In genomic region chr1:35718492-35719336, GRCh38 we compare ENCODE assay signal across 8 cellular contexts. TPM values are rescaled to one million over a fixed set of nuclear protein-coding genes. Genes with fewer than 3 reads are reported as not detected.
DNase-seq lines count a peak whose midpoint lies in the region; ATAC-seq and TF ChIP-seq lines count a peak whose summit lies in the region.

TSS of gene C1orf216 (minus strand) at chr1:35718884. CDS start at chr1:35716321, 2,563 bp downstream.

- no peaks in the 10 kb centered on the region for H3K36me3 ChIP-seq in effector memory CD4-positive, alpha-beta T cell (ENCODE audit: control insufficient read depth, insufficient read depth, low read length)
- H3K36me3 ChIP-seq in mesenchymal stem cell (ENCODE audit: control insufficient read depth in 1 of 2, insufficient read depth in 2 of 2, low read depth in 1 of 2, low read length in 2 of 2) = peaks cover 21 to 24% of the 10 kb centered on the region in 2 experiments

- 2% methylated on average over 74 of the region's 76 CpGs for WGBS in mesenchymal stem cell

- H3K18ac ChIP-seq in mesenchymal stem cell (ENCODE audit: low read depth in 1 of 2, low read length in 2 of 2) = peak within 1 kb of the TSS; percentile 93 to 97

- DNase-seq in GM10266 (ENCODE audit: extremely low spot score) = peak; percentile 83
- DNase-seq in NCI-H526 treated with DMSO at 0.1 percent for 48 hours (lab: John Stamatoyannopoulos, UW) = peak; percentile 44
- peak; percentile 64 to 73 for DNase-seq in activated CD8-positive, alpha-beta memory T cell treated with anti-CD3 and anti-CD28 coated beads for 4 hours (ENCODE audit: low read depth in 2 of 2)
- DNase-seq in effector memory CD4-positive, alpha-beta T cell = peak; percentile 43 to 71 (median 60)
- DNase-seq in mesenchymal stem cell = peak; percentile 86
- peak; percentile 61 for DNase-seq in stimulated activated CD8-positive, alpha-beta memory T cell treated with anti-CD3 and anti-CD28 coated beads, Interleukin-12 subunit alpha, Interleukin-12 subunit beta, amount 100 ng/mL, for 24 hours (ENCODE audit: extremely low read depth)

- H2AFZ ChIP-seq in mesenchymal stem cell (ENCODE audit: low read depth, low read length) = peak within 1 kb of the TSS; percentile 87

- H3K79me1 ChIP-seq in mesenchymal stem cell (replicated peaks; ENCODE audit: low read length, poor library complexity, severe bottlenecking) = peaks cover 20% of the 10 kb centered on the region

- peak; percentile 76 for ATAC-seq in HG02678 (IDR thresholded peaks at IDR 0.05; ENCODE audit: unreplicated experiment)
- ATAC-seq in GM18868 (IDR thresholded peaks at IDR 0.05; ENCODE audit: unreplicated experiment) = no peak

- peak within 1 kb of the TSS; percentile 61 for H2BK5ac ChIP-seq in mesenchymal stem cell (ENCODE audit: low read depth, low read length, poor library complexity, severe bottlenecking)

- no peaks in the 10 kb centered on the region for H3K9me3 ChIP-seq in effector memory CD4-positive, alpha-beta T cell (ENCODE audit: control insufficient read depth, low read length)
- no peaks in the 10 kb centered on the region for H3K9me3 ChIP-seq in mesenchymal stem cell (ENCODE audit: control insufficient read depth, low read length)

- H3K14ac ChIP-seq in mesenchymal stem cell (ENCODE audit: low read length in 2 of 2) = peak within 1 kb of the TSS in 1 of 2 experiments; percentile 94

- H2AK5ac ChIP-seq in mesenchymal stem cell (ENCODE audit: low read length, severe bottlenecking) = no peak within 1 kb of the TSS

- peak within 1 kb of the TSS; percentile 87 for H2BK120ac ChIP-seq in mesenchymal stem cell (ENCODE audit: low read depth, low read length)

- no peak for TF ChIP-seq CTCF in GM10266 (IDR thresholded peaks at IDR 0.05; ENCODE audit: control insufficient read depth, insufficient read depth, low read depth, missing control alignments)

- no peaks in the 10 kb centered on the region for H3K27me3 ChIP-seq in effector memory CD4-positive, alpha-beta T cell (replicated peaks; ENCODE audit: control insufficient read depth, insufficient read depth, low read length, poor library complexity, severe bottlenecking)
- no peaks in the 10 kb centered on the region for H3K27me3 ChIP-seq in mesenchymal stem cell (ENCODE audit: control insufficient read depth in 1 of 2, insufficient read depth in 1 of 2, low read length in 2 of 2)

- H2BK12ac ChIP-seq in mesenchymal stem cell (ENCODE audit: low read length in 2 of 2) = peak within 1 kb of the TSS; percentile 50 to 77

- H3K9ac ChIP-seq in mesenchymal stem cell (ENCODE audit: low read length) = peak within 1 kb of the TSS; percentile 98

- peak within 1 kb of the TSS; percentile 87 for H3K4me3 ChIP-seq in effector memory CD4-positive, alpha-beta T cell (ENCODE audit: insufficient read depth, low read depth, low read length, poor library complexity, severe bottlenecking)
- H3K4me3 ChIP-seq in mesenchymal stem cell (ENCODE audit: insufficient read depth in 1 of 2, low read depth in 1 of 2, low read length in 2 of 2) = peak within 1 kb of the TSS; percentile 83 to 99

- peak within 1 kb of the TSS; percentile 86 for H4K91ac ChIP-seq in mesenchymal stem cell (ENCODE audit: low read length)

- peak within 1 kb of the TSS; percentile 57 for H2BK15ac ChIP-seq in mesenchymal stem cell (ENCODE audit: low read depth, poor library complexity, severe bottlenecking)

- H3K4me1 ChIP-seq in effector memory CD4-positive, alpha-beta T cell (ENCODE audit: control insufficient read depth, insufficient read depth, low read length, poor library complexity, severe bottlenecking) = peaks cover 22% of the 10 kb centered on the region
- peaks cover 14% of the 10 kb centered on the region for H3K4me1 ChIP-seq in mesenchymal stem cell (ENCODE audit: control insufficient read depth, insufficient read depth, low read depth, low read length)

- H3K4ac ChIP-seq in mesenchymal stem cell (ENCODE audit: low read depth in 1 of 2, low read length in 2 of 2) = peak within 1 kb of the TSS; percentile 29 to 62

- peak within 1 kb of the TSS; percentile 76 for H3K4me2 ChIP-seq in mesenchymal stem cell (ENCODE audit: low read length, poor library complexity, severe bottlenecking)

- H3K23ac ChIP-seq in mesenchymal stem cell (ENCODE audit: low read length in 2 of 2) = no peak within 1 kb of the TSS

- peak within 1 kb of the TSS; percentile 69 for H3K27ac ChIP-seq in effector memory CD4-positive, alpha-beta T cell (ENCODE audit: insufficient read depth, low read length, poor library complexity, severe bottlenecking)
- peak within 1 kb of the TSS; percentile 68 for H3K27ac ChIP-seq in mesenchymal stem cell (ENCODE audit: low read length, poor library complexity, severe bottlenecking)

- H4K8ac ChIP-seq in mesenchymal stem cell (ENCODE audit: low read length) = peak within 1 kb of the TSS; percentile 94

RNA-seq across cellular contexts. Expression of gene C1orf216, which starts in this region (rescaled TPM):
- 7.0 TPM for polyA plus RNA-seq in mesenchymal stem cell (2013, experiment 1 of 2)
- 6.8 TPM for polyA plus RNA-seq in mesenchymal stem cell (2013, experiment 2 of 2)
